Comparison of ENCODE assay signal across 1 cellular context in genomic region chr2:96526101-96526591, GRCh38.
TF ChIP-seq lines count a peak whose summit lies in the region.

No MANE protein-coding gene starts in this region.

TF ChIP-seq in IMR-90, 13 proteins besides CTCF, POLR2A, EP300 and RAD21 (continued from another document):
- TF ChIP-seq ELK1 (IDR thresholded peaks at IDR 0.05; ENCODE audit: borderline replicate concordance, low read depth, low read length): no peak
